In genomic region chr11:126791446-126791845, GRCh38 we compare ENCODE assay signal across 1 cellular context.
TF ChIP-seq lines count a peak whose summit lies in the region.

No MANE protein-coding gene starts in this region.

TF ChIP-seq in HepG2, 621 proteins besides CTCF, POLR2A, EP300 and RAD21:
- TF ChIP-seq, protein P1, sequence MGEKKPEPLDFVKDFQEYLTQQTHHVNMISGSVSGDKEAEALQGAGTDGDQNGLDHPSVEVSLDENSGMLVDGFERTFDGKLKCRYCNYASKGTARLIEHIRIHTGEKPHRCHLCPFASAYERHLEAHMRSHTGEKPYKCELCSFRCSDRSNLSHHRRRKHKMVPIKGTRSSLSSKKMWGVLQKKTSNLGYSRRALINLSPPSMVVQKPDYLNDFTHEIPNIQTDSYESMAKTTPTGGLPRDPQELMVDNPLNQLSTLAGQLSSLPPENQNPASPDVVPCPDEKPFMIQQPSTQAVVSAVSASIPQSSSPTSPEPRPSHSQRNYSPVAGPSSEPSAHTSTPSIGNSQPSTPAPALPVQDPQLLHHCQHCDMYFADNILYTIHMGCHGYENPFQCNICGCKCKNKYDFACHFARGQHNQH (CRISPR knock-in tag; IDR thresholded peaks at IDR 0.05) = no peak
- no peak for TF ChIP-seq ZNF441 (CRISPR knock-in tag; IDR thresholded peaks at IDR 0.05; ENCODE audit: borderline replicate concordance)
- no peak for TF ChIP-seq ZFP41 (CRISPR knock-in tag; IDR thresholded peaks at IDR 0.05; ENCODE audit: borderline replicate concordance)
- no peak for TF ChIP-seq KDM2A (CRISPR knock-in tag; IDR thresholded peaks at IDR 0.05; ENCODE audit: borderline replicate concordance, low read depth)
- TF ChIP-seq ZNF816 (CRISPR knock-in tag; IDR thresholded peaks at IDR 0.05; ENCODE audit: borderline replicate concordance) = no peak
- TF ChIP-seq ETV5 (CRISPR knock-in tag; IDR thresholded peaks at IDR 0.05; ENCODE audit: borderline replicate concordance) = no peak
- no peak for TF ChIP-seq ZNF326 (CRISPR knock-in tag; IDR thresholded peaks at IDR 0.05; ENCODE audit: borderline replicate concordance)
- no peak for TF ChIP-seq CCAR2 (optimal IDR thresholded peaks at IDR 0.05; ENCODE audit: low read depth, low read length)
- no peak for TF ChIP-seq BRD4 (CRISPR knock-in tag; IDR thresholded peaks at IDR 0.05)
- no peak for TF ChIP-seq ZNF10 (CRISPR knock-in tag; IDR thresholded peaks at IDR 0.05; ENCODE audit: borderline replicate concordance, low read depth)
- TF ChIP-seq ZNF552 (CRISPR knock-in tag; IDR thresholded peaks at IDR 0.05; ENCODE audit: borderline replicate concordance) = no peak
- TF ChIP-seq, protein P2, sequence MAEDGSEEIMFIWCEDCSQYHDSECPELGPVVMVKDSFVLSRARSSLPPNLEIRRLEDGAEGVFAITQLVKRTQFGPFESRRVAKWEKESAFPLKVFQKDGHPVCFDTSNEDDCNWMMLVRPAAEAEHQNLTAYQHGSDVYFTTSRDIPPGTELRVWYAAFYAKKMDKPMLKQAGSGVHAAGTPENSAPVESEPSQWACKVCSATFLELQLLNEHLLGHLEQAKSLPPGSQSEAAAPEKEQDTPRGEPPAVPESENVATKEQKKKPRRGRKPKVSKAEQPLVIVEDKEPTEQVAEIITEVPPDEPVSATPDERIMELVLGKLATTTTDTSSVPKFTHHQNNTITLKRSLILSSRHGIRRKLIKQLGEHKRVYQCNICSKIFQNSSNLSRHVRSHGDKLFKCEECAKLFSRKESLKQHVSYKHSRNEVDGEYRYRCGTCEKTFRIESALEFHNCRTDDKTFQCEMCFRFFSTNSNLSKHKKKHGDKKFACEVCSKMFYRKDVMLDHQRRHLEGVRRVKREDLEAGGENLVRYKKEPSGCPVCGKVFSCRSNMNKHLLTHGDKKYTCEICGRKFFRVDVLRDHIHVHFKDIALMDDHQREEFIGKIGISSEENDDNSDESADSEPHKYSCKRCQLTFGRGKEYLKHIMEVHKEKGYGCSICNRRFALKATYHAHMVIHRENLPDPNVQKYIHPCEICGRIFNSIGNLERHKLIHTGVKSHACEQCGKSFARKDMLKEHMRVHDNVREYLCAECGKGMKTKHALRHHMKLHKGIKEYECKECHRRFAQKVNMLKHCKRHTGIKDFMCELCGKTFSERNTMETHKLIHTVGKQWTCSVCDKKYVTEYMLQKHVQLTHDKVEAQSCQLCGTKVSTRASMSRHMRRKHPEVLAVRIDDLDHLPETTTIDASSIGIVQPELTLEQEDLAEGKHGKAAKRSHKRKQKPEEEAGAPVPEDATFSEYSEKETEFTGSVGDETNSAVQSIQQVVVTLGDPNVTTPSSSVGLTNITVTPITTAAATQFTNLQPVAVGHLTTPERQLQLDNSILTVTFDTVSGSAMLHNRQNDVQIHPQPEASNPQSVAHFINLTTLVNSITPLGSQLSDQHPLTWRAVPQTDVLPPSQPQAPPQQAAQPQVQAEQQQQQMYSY (CRISPR knock-in tag; IDR thresholded peaks at IDR 0.05) = no peak
- TF ChIP-seq ZSCAN31 (CRISPR knock-in tag; IDR thresholded peaks at IDR 0.05; ENCODE audit: low read depth) = no peak
TF ChIP-seq in HepG2: peak in this region for 0.
